In the genomic region with DNA sequence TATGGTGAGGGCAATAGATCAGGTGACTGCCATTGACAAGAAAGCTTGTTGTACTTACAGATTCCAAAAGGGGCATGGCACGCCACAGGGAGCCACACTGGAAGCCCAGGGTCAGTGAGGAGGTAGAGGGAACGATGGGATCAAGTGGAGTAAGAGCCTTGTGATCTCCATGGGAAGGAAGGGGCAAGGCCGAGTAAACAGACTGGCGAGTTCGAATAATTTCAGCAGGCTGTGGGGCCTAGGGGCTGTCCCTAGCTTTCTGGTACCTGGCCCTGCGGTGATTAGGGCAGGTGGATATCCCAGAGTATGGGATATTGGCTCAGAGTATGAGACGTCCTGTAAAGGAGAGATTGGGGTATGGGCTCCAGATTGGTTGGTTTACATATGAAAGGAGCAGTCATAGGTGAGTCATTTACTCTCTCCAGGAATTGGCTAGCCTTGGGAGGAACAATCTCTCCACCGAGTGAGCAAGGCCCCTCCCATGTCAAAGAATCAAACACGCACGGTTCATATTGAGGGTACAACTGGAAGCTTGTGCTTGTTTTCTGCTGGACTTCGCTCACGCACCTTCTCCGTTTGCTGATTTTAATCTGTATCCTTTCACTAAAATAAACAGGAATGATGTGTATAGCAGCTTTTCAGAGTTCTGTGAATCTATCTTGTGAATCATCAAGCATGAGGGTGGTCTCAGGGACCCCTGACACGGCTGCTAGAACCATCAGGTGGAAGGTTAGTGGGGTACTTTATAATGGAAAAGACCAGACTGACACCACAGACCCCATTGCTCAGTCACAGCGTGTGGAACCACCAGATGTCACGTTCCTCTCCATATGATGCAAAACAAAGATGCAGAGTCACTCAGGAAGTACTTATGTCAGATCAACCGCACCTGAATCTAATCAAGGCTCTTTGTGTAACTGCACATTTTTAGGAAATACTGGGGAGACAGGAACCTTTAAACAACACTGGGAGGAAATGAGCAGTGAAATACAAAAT, we compare ENCODE assay signal across 8 cellular contexts. TPM values are rescaled to one million over a fixed set of nuclear protein-coding genes. Genes with fewer than 3 reads are reported as not detected.
A peak's percentile ranks its signal among the peaks of the same experiment; 100 is the strongest.
DNase-seq lines count a peak whose midpoint lies in the region; ATAC-seq and TF ChIP-seq lines count a peak whose summit lies in the region.

No MANE protein-coding gene starts in this region.

- no peaks in the 10 kb centered on the region for H3K9me3 ChIP-seq in neutrophil

- H3K4me3 ChIP-seq in neutrophil (ENCODE audit: low read depth in 1 of 2, low read length in 1 of 2), result peak overlapping the region in 1 of 2 experiments; percentile 13

- H3K36me3 ChIP-seq in neutrophil, result no peaks in the 10 kb centered on the region

- DNase-seq in activated CD4-positive, alpha-beta T cell treated with anti-CD3 and anti-CD28 coated beads, Interleukin-2, amount 10 ng/mL, durations not matched to agents 7 days and 5 days, result peak; percentile 11
- no peak for DNase-seq in activated CD4-positive, alpha-beta T cell treated with anti-CD3 and anti-CD28 coated beads for 4 hours
- DNase-seq in NCI-H2227 (lab: John Stamatoyannopoulos, UW; ENCODE audit: unreplicated experiment) (peak; percentile 31), astrocyte of the hippocampus (ENCODE audit: low read depth, low spot score) (peak; percentile 80), NCI-H345 treated with DMSO at 0.1 percent for 48 hours (lab: John Stamatoyannopoulos, UW; ENCODE audit: unreplicated experiment) (no peak)
- DNase-seq in activated CD4-positive, CD25-positive, alpha-beta regulatory T cell (lab: John Stamatoyannopoulos, UW), result no peak

- H3K36me3 Mint-ChIP-seq in activated CD4-positive, alpha-beta T cell treated with anti-CD3 and anti-CD28 coated beads, Interleukin-2, amount 10 ng/mL, durations not matched to agents 7 days and 5 days (ENCODE audit: low read depth), result peaks cover 20% of the 10 kb centered on the region

- POLR2A ChIA-PET in activated CD4-positive, alpha-beta T cell treated with anti-CD3 and anti-CD28 coated beads, Interleukin-2, amount 10 ng/mL, durations not matched to agents 7 days and 5 days (lab: Charles Lee), result no interaction called here

- TF ChIP-seq CTCF in neutrophil (IDR thresholded peaks at IDR 0.05), result no peak

- no peaks in the 10 kb centered on the region for H3K27me3 ChIP-seq in neutrophil

- CTCF ChIA-PET in activated CD4-positive, alpha-beta T cell treated with anti-CD3 and anti-CD28 coated beads, Interleukin-2, amount 10 ng/mL, durations not matched to agents 7 days and 5 days (lab: Charles Lee), result no interaction called here

- no peak overlapping the region for H3K4me3 Mint-ChIP-seq in activated CD4-positive, alpha-beta T cell treated with anti-CD3 and anti-CD28 coated beads, Interleukin-2, amount 10 ng/mL, durations not matched to agents 7 days and 5 days

- no peak for ATAC-seq in GM18520 (IDR thresholded peaks at IDR 0.05; ENCODE audit: unreplicated experiment)

- H3K4me1 ChIP-seq in neutrophil (ENCODE audit: control insufficient read depth in 1 of 2, insufficient read depth in 1 of 2, low read depth in 1 of 2, low read length in 1 of 2), result peaks cover 36 to 37% of the 10 kb centered on the region in 2 experiments

- no peaks in the 10 kb centered on the region for H3K27me3 Mint-ChIP-seq in activated CD4-positive, alpha-beta T cell treated with anti-CD3 and anti-CD28 coated beads, Interleukin-2, amount 10 ng/mL, durations not matched to agents 7 days and 5 days

- H3K4me1 Mint-ChIP-seq in activated CD4-positive, alpha-beta T cell treated with anti-CD3 and anti-CD28 coated beads, Interleukin-2, amount 10 ng/mL, durations not matched to agents 7 days and 5 days, result peaks cover 16% of the 10 kb centered on the region

- peak overlapping the region; percentile 83 for H3K27ac ChIP-seq in neutrophil

- H3K27ac Mint-ChIP-seq in activated CD4-positive, alpha-beta T cell treated with anti-CD3 and anti-CD28 coated beads, Interleukin-2, amount 10 ng/mL, durations not matched to agents 7 days and 5 days, result peak overlapping the region; percentile 57

- no peaks in the 10 kb centered on the region for H3K9me3 Mint-ChIP-seq in activated CD4-positive, alpha-beta T cell treated with anti-CD3 and anti-CD28 coated beads, Interleukin-2, amount 10 ng/mL, durations not matched to agents 7 days and 5 days

RNA-seq across cellular contexts. Expression of gene GABARAPL2, which starts 27.9 kb away (rescaled TPM):
- total RNA-seq in activated CD4-positive, alpha-beta T cell treated with anti-CD3 and anti-CD28 coated beads, Interleukin-2, amount 10 ng/mL, durations not matched to agents 7 days and 5 days, result 10 to 100 TPM; 60.7 to 66.2 TPM

RNA-seq across cellular contexts. Expression of gene ADAT1, which starts 29.0 kb away (rescaled TPM):
- total RNA-seq in activated CD4-positive, alpha-beta T cell treated with anti-CD3 and anti-CD28 coated beads, Interleukin-2, amount 10 ng/mL, durations not matched to agents 7 days and 5 days, result 10 to 100 TPM; 60.3 to 66.1 TPM

RNA-seq across cellular contexts. Expression of gene TMEM231, which starts 38.1 kb away (rescaled TPM):
- total RNA-seq in activated CD4-positive, alpha-beta T cell treated with anti-CD3 and anti-CD28 coated beads, Interleukin-2, amount 10 ng/mL, durations not matched to agents 7 days and 5 days, result 1 to 10 TPM; 1.9 to 2.2 TPM

RNA-seq across cellular contexts. Expression of gene KARS1, which starts 53.3 kb away (rescaled TPM):
- total RNA-seq in activated CD4-positive, alpha-beta T cell treated with anti-CD3 and anti-CD28 coated beads, Interleukin-2, amount 10 ng/mL, durations not matched to agents 7 days and 5 days, result 100 to 1,000 TPM; 185 to 207 TPM

RNA-seq across cellular contexts. Expression of gene TERF2IP, which starts 53.5 kb away (rescaled TPM):
- total RNA-seq in activated CD4-positive, alpha-beta T cell treated with anti-CD3 and anti-CD28 coated beads, Interleukin-2, amount 10 ng/mL, durations not matched to agents 7 days and 5 days, result 10 to 100 TPM; 69.2 to 70.1 TPM

Comparison
In these comparisons a context has a peak if more than half of its experiments do, and no peak if none do; other contexts are left out.
1. DNase-seq: peak in activated CD4-positive, alpha-beta T cell treated with anti-CD3 and anti-CD28 coated beads, Interleukin-2, amount 10 ng/mL, durations not matched to agents 7 days and 5 days (single experiment), NCI-H2227 (single experiment) and astrocyte of the hippocampus (single experiment); none in activated CD4-positive, alpha-beta T cell treated with anti-CD3 and anti-CD28 coated beads for 4 hours (0 of 2), activated CD4-positive, CD25-positive, alpha-beta regulatory T cell (0 of 4) and NCI-H345 treated with DMSO at 0.1 percent for 48 hours (single experiment).